10 cellular contexts compared by ENCODE assay signal in genomic region chr11:2302280-2302843, GRCh38. TPM values are rescaled to one million over a fixed set of nuclear protein-coding genes. Genes with fewer than 3 reads are reported as not detected.
A peak's percentile ranks its signal among the peaks of the same experiment; 100 is the strongest.
DNase-seq lines count a peak whose midpoint lies in the region; ATAC-seq and TF ChIP-seq lines count a peak whose summit lies in the region.
"Had no signal": no experiment of that assay in that cellular context is flagged by ENCODE, and none has a peak within 500 bp of the region (broad histone marks: within the 10 kb centered on the region; RNA-seq: fewer than 3 reads in every experiment).

No MANE protein-coding gene starts in this region.

- H2BK120ac ChIP-seq in trophoblast cell (ENCODE audit: insufficient read depth, low read length, poor library complexity), result no peak overlapping the region

- TF ChIP-seq CTCF in cardiac muscle cell (IDR thresholded peaks at IDR 0.05; ENCODE audit: low read depth, low read length), result no peak

- no peak overlapping the region for H3K4ac ChIP-seq in trophoblast cell (ENCODE audit: low read depth, low read length)

- peak overlapping the region; percentile 94 for H3K4me3 Mint-ChIP-seq in T-helper 2 cell treated with Interferon-gamma antibody and Interleukin-4, amounts not matched to agents 5 μg/mL and 100 μg/mL, for 36 hours
- H3K4me3 Mint-ChIP-seq in stimulated activated memory B cell treated with anti-CD40 and anti-IgM and Interleukin-4, amounts not matched to agents 10 μg/mL and 1 μg/mL and 100 μg/mL, for 72 hours, result peak overlapping the region; percentile 88
- H3K4me3 Mint-ChIP-seq: brain had no signal

- H4K20me1 ChIP-seq in GM23248 (ENCODE audit: insufficient read depth), result no peaks in the 10 kb centered on the region

- H3K36me3 Mint-ChIP-seq in T-helper 2 cell treated with Interferon-gamma antibody and Interleukin-4, amounts not matched to agents 5 μg/mL and 100 μg/mL, for 36 hours (ENCODE audit: low read depth), result peaks cover 14% of the 10 kb centered on the region
- peaks cover 5% of the 10 kb centered on the region for H3K36me3 Mint-ChIP-seq in stimulated activated memory B cell treated with anti-CD40 and anti-IgM and Interleukin-4, amounts not matched to agents 10 μg/mL and 1 μg/mL and 100 μg/mL, for 72 hours
- H3K36me3 Mint-ChIP-seq: brain had no signal

- H2AFZ ChIP-seq in trophoblast cell (ENCODE audit: insufficient read depth, low read length, poor library complexity) (no peak overlapping the region), GM23248 (no peak overlapping the region)

- no peak overlapping the region for H3K23ac ChIP-seq in trophoblast cell (ENCODE audit: low read length)

- no peak overlapping the region for H3K4me3 ChIP-seq in cardiac muscle cell
- no peak overlapping the region for H3K4me3 ChIP-seq in trophoblast cell (ENCODE audit: low read depth, low read length)
- H3K4me3 ChIP-seq in GM23248, result no peak overlapping the region

- H3K9me3 ChIP-seq in cardiac muscle cell (ENCODE audit: low read depth) (no peaks in the 10 kb centered on the region), trophoblast cell (ENCODE audit: insufficient read depth, low read depth, low read length) (peaks cover 2% of the 10 kb centered on the region), GM23248 (ENCODE audit: low read depth) (no peaks in the 10 kb centered on the region)

- no peaks in the 10 kb centered on the region for H3K9me2 ChIP-seq in GM23248 (ENCODE audit: insufficient read depth)

- H3K14ac ChIP-seq in trophoblast cell (ENCODE audit: low read length), result no peak overlapping the region

- H2AK5ac ChIP-seq in trophoblast cell (ENCODE audit: low read length), result no peak overlapping the region

- H2BK5ac ChIP-seq in trophoblast cell (ENCODE audit: low read depth, low read length, poor library complexity), result no peak overlapping the region

- peaks cover 29% of the 10 kb centered on the region for H3K4me1 Mint-ChIP-seq in T-helper 2 cell treated with Interferon-gamma antibody and Interleukin-4, amounts not matched to agents 5 μg/mL and 100 μg/mL, for 36 hours (ENCODE audit: low read depth)
- H3K4me1 Mint-ChIP-seq in stimulated activated memory B cell treated with anti-CD40 and anti-IgM and Interleukin-4, amounts not matched to agents 10 μg/mL and 1 μg/mL and 100 μg/mL, for 72 hours, result peaks cover 59% of the 10 kb centered on the region

- H3K4me2 ChIP-seq in trophoblast cell (ENCODE audit: low read length) (no peak overlapping the region), GM23248 (ENCODE audit: unreplicated experiment) (no peak overlapping the region)

- peaks cover 66% of the 10 kb centered on the region for H3K4me1 ChIP-seq in cardiac muscle cell (ENCODE audit: low read depth)
- no peaks in the 10 kb centered on the region for H3K4me1 ChIP-seq in trophoblast cell (ENCODE audit: control insufficient read depth in 1 of 2, insufficient read depth in 2 of 2, low read length in 2 of 2)
- H3K4me1 ChIP-seq in GM23248 (ENCODE audit: insufficient read depth), result peaks cover 12% of the 10 kb centered on the region

- no peak overlapping the region for H2BK12ac ChIP-seq in trophoblast cell (ENCODE audit: low read length)

- H3K79me2 ChIP-seq in trophoblast cell (ENCODE audit: control insufficient read depth, insufficient read depth, low read length, poor library complexity) (no peaks in the 10 kb centered on the region), GM23248 (ENCODE audit: insufficient read depth) (no peaks in the 10 kb centered on the region)

- H3K27ac Mint-ChIP-seq in T-helper 2 cell treated with Interferon-gamma antibody and Interleukin-4, amounts not matched to agents 5 μg/mL and 100 μg/mL, for 36 hours, result peak overlapping the region; percentile 90
- peak overlapping the region; percentile 93 for H3K27ac Mint-ChIP-seq in stimulated activated memory B cell treated with anti-CD40 and anti-IgM and Interleukin-4, amounts not matched to agents 10 μg/mL and 1 μg/mL and 100 μg/mL, for 72 hours

- H3K9me3 Mint-ChIP-seq in T-helper 2 cell treated with Interferon-gamma antibody and Interleukin-4, amounts not matched to agents 5 μg/mL and 100 μg/mL, for 36 hours, result no peaks in the 10 kb centered on the region
- H3K9me3 Mint-ChIP-seq in stimulated activated memory B cell treated with anti-CD40 and anti-IgM and Interleukin-4, amounts not matched to agents 10 μg/mL and 1 μg/mL and 100 μg/mL, for 72 hours, result no peaks in the 10 kb centered on the region
- H3K9me3 Mint-ChIP-seq: brain had no signal

- H3K27me3 Mint-ChIP-seq in T-helper 2 cell treated with Interferon-gamma antibody and Interleukin-4, amounts not matched to agents 5 μg/mL and 100 μg/mL, for 36 hours (ENCODE audit: low read depth), result no peaks in the 10 kb centered on the region
- H3K27me3 Mint-ChIP-seq in stimulated activated memory B cell treated with anti-CD40 and anti-IgM and Interleukin-4, amounts not matched to agents 10 μg/mL and 1 μg/mL and 100 μg/mL, for 72 hours, result peaks cover 8% of the 10 kb centered on the region

- no peaks in the 10 kb centered on the region for H3K79me1 ChIP-seq in trophoblast cell (ENCODE audit: low read length)

- H3K9ac ChIP-seq in trophoblast cell (ENCODE audit: low read length) (no peak overlapping the region), GM23248 (no peak overlapping the region)

- H3F3A ChIP-seq in GM23248 (ENCODE audit: insufficient read depth), result no peaks in the 10 kb centered on the region

- H3K27me3 ChIP-seq in cardiac muscle cell, result no peaks in the 10 kb centered on the region
- H3K27me3 ChIP-seq in trophoblast cell (ENCODE audit: insufficient read depth, low read length), result no peaks in the 10 kb centered on the region
- H3K27me3 ChIP-seq in GM23248 (replicated peaks; ENCODE audit: insufficient read depth), result peaks cover 3% of the 10 kb centered on the region; the same call in 1 of the 2 replicates

- DNase-seq in T-helper 2 cell treated with Interferon-gamma antibody and Interleukin-4, amounts not matched to agents 5 μg/mL and 100 μg/mL, for 36 hours (ENCODE audit: low spot score), result no peak
- no peak for DNase-seq in cardiac muscle cell (ENCODE audit: low read depth in 1 of 2, low spot score in 1 of 2)
- DNase-seq in trophoblast cell, result no peak
- no peak for DNase-seq in GM23248
- DNase-seq: NCI-H1436 had no signal

- H3K36me3 ChIP-seq in cardiac muscle cell (no peaks in the 10 kb centered on the region), trophoblast cell (ENCODE audit: control insufficient read depth in 1 of 2, insufficient read depth in 2 of 2, low read length in 2 of 2) (no peaks in the 10 kb centered on the region), GM23248 (ENCODE audit: low read depth) (no peaks in the 10 kb centered on the region)

- H3K27ac ChIP-seq in cardiac muscle cell (peak overlapping the region; percentile 91), trophoblast cell (ENCODE audit: low read depth, low read length) (no peak overlapping the region), GM23248 (no peak overlapping the region)

- no peak overlapping the region for H3K18ac ChIP-seq in trophoblast cell (ENCODE audit: low read length)

- no peak overlapping the region for H4K12ac ChIP-seq in trophoblast cell (ENCODE audit: low read depth, low read length)

- H4K91ac ChIP-seq in trophoblast cell (ENCODE audit: low read depth, low read length), result no peak overlapping the region

- ATAC-seq in HG02870 (IDR thresholded peaks at IDR 0.05; ENCODE audit: unreplicated experiment), result peak; percentile 18
- ATAC-seq in stimulated activated memory B cell treated with anti-CD40 and anti-IgM and Interleukin-4, amounts not matched to agents 10 μg/mL and 1 μg/mL and 100 μg/mL, for 72 hours, result peak; percentile 2
- no peak for ATAC-seq in HG03159 (IDR thresholded peaks at IDR 0.05; ENCODE audit: unreplicated experiment)

- WGBS in trophoblast cell (ENCODE audit: extremely low coverage, insufficient coverage, insufficient read length), result no CpG with 5 or more reads among the region's 15 CpGs
- WGBS in GM23248 (ENCODE audit: low coverage in 1 of 2, low lambda C conversion rate in 2 of 2, missing lambda C conversion rate in 2 of 2), 2 experiments, result 80 to 95% methylated on average over 5 to 15 of the region's 15 CpGs

- in situ Hi-C loops in GM23248 (cut with MboI), result loop anchor here (25.0 kb wide), 1 partner anchor 585 kb away; the partner anchor contains the start of gene CDKN1C

- no peak overlapping the region for H4K8ac ChIP-seq in trophoblast cell (ENCODE audit: low read depth, low read length)

RNA-seq across cellular contexts. Expression of gene TSPAN32, which starts 0.5 kb away (rescaled TPM):
- total RNA-seq in cardiac muscle cell, result 22.0 and 22.4 TPM in 2 replicates
- polyA plus RNA-seq in cardiac muscle cell, result 18.5 and 24.8 TPM in 2 replicates
- not detected in 2 replicates for polyA plus RNA-seq in trophoblast cell (2013)
- not detected in 2 replicates for total RNA-seq in GM23248 (2014; rRNA removed; shearing (Covaris generic))
- not detected in 2 replicates for polyA plus RNA-seq in GM23248 (2016; fragmentation: Nextera tagmentation; extraction: Ambion mirVana)

RNA-seq across cellular contexts. Expression of gene C11orf21, which starts 0.6 kb away (rescaled TPM):
- total RNA-seq in cardiac muscle cell, result 1.3 and 1.8 TPM in 2 replicates
- polyA plus RNA-seq in cardiac muscle cell (1.5 and 1.8 TPM in 2 replicates), GM23248 (2016; fragmentation: Nextera tagmentation; extraction: Ambion mirVana) (not detected in 2 replicates)
- polyA plus RNA-seq in trophoblast cell (2013), result not detected in 2 replicates
- not detected in 2 replicates for total RNA-seq in GM23248 (2014; rRNA removed; shearing (Covaris generic))

RNA-seq across cellular contexts. Expression of gene ASCL2, which starts 32.0 kb away (rescaled TPM):
- total RNA-seq in cardiac muscle cell, result 0.39 TPM in 1 of 2 replicates, not detected in the other
- polyA plus RNA-seq in cardiac muscle cell (0.21 TPM in 1 of 2 replicates, not detected in the other), GM23248 (2016; fragmentation: Nextera tagmentation; extraction: Ambion mirVana) (not detected in 2 replicates)
- 0.59 and 0.60 TPM in 2 replicates for polyA plus RNA-seq in trophoblast cell (2013)
- not detected in 2 replicates for total RNA-seq in GM23248 (2014; rRNA removed; shearing (Covaris generic))
- total RNA-seq: T-helper 1 cell treated with Interleukin-12 subunit alpha and Interleukin-12 subunit beta and Interleukin-4 antibody, amounts not matched to agents 30 ng/mL and 1 ng/mL, for 36 hours had no signal

Comparison
In these comparisons a context has a peak if more than half of its experiments do, and no peak if none do; other contexts are left out.
1. RNA of gene TSPAN32, which starts 0.5 kb away (total RNA-seq): 22.0 to 22.4 TPM in cardiac muscle cell; not detected in GM23248; every median in the first group is over 10 times any median in the second.